9 cellular contexts compared by ENCODE assay signal in the genomic region with DNA sequence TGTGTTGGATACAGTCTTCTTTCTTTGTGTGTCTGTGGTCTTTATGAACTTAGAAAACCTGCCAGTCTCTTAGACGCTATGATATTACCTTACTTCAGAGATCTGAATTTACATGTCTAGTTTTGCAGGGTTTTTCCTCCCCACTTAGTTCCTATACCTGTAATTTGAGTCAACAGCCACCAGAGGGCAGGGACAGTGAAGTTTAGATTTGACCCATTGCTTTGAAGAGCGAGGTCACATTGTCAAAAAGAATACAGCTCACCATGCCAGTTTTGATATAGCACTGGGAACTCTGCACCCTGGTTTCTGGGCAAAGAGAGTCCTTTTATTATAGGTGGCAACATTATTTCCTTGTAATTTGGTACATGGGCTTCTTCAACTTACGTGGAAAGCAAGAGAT.
DNase-seq lines count a peak whose midpoint lies in the region; ATAC-seq and TF ChIP-seq lines count a peak whose summit lies in the region.
"Had no signal": no experiment of that assay in that cellular context is flagged by ENCODE, and none has a peak within 500 bp of the region (broad histone marks: within the 10 kb centered on the region; RNA-seq: fewer than 3 reads in every experiment).

No MANE protein-coding gene starts in this region.

- H3K9me3 ChIP-seq in OCI-LY3 (ENCODE audit: insufficient read depth, low read length), result no peaks in the 10 kb centered on the region

- no peaks in the 10 kb centered on the region for H3K27me3 Mint-ChIP-seq in activated T-helper 1 cell treated with anti-CD3 and anti-CD28 coated beads, Interleukin-12 subunit alpha, Interleukin-12 subunit beta, Interleukin-2, Interleukin-4 antibody, amounts not matched to agents 30 ng/mL and 10 ng/mL and 1 ng/mL, durations not matched to agents 14 hours and 24 hours and 36 hours (ENCODE audit: insufficient read depth)

- DNase-seq in GM13977 (ENCODE audit: low spot score) (peak; percentile 50), foreskin fibroblast (peak; percentile 1 to 20)
- DNase-seq in activated T-cell treated with anti-CD3 and anti-CD28 coated beads, Interleukin-2, amount 50 U/mL, for 48 hours, result no peak
- no peak for DNase-seq in activated naive CD4-positive, alpha-beta T cell treated with anti-CD3 and anti-CD28 coated beads, Interleukin-2, amount 50 U/mL, for 72 hours (ENCODE audit: low spot score in 2 of 2)
- no peak for DNase-seq in activated T-helper 1 cell treated with anti-CD3 and anti-CD28 coated beads, Interleukin-12 subunit alpha, Interleukin-12 subunit beta, Interleukin-2, Interleukin-4 antibody, amounts not matched to agents 30 ng/mL and 10 ng/mL and 1 ng/mL, durations not matched to agents 14 hours and 24 hours and 36 hours (ENCODE audit: low spot score)
- DNase-seq: naive B cell had no signal

- H3K27me3 ChIP-seq in OCI-LY3 (ENCODE audit: low read depth, low read length), result peaks cover 58% of the 10 kb centered on the region

- TF ChIP-seq CTCF in 22Rv1 (IDR thresholded peaks at IDR 0.05) (peak; percentile 61), GM13977 (IDR thresholded peaks at IDR 0.05; ENCODE audit: extremely low read depth, insufficient read depth, missing control alignments) (peak; percentile 44), OCI-LY3 (IDR thresholded peaks at IDR 0.05; ENCODE audit: low read depth, low read length) (peak; percentile 99), foreskin fibroblast (IDR thresholded peaks at IDR 0.05; ENCODE audit: low read depth, low read length) (no peak)

- H3K27ac Mint-ChIP-seq in activated naive CD4-positive, alpha-beta T cell treated with anti-CD3 and anti-CD28 coated beads, Interleukin-2, amount 50 U/mL, for 72 hours, result no peak overlapping the region
- H3K27ac Mint-ChIP-seq in activated T-helper 1 cell treated with anti-CD3 and anti-CD28 coated beads, Interleukin-12 subunit alpha, Interleukin-12 subunit beta, Interleukin-2, Interleukin-4 antibody, amounts not matched to agents 30 ng/mL and 10 ng/mL and 1 ng/mL, durations not matched to agents 14 hours and 24 hours and 36 hours, result no peak overlapping the region
- H3K27ac Mint-ChIP-seq: naive B cell had no signal

- no peaks in the 10 kb centered on the region for H3K4me1 Mint-ChIP-seq in activated T-helper 1 cell treated with anti-CD3 and anti-CD28 coated beads, Interleukin-12 subunit alpha, Interleukin-12 subunit beta, Interleukin-2, Interleukin-4 antibody, amounts not matched to agents 30 ng/mL and 10 ng/mL and 1 ng/mL, durations not matched to agents 14 hours and 24 hours and 36 hours (ENCODE audit: low read depth)
- H3K4me1 Mint-ChIP-seq: naive B cell had no signal

- H3K27ac ChIP-seq in 22Rv1, result no peak overlapping the region
- H3K27ac ChIP-seq in OCI-LY3 (ENCODE audit: low read length), result no peak overlapping the region

- H3K79me2 ChIP-seq in OCI-LY3 (ENCODE audit: low read length), result no peaks in the 10 kb centered on the region

- no peaks in the 10 kb centered on the region for H3K36me3 Mint-ChIP-seq in activated naive CD4-positive, alpha-beta T cell treated with anti-CD3 and anti-CD28 coated beads, Interleukin-2, amount 50 U/mL, for 72 hours
- H3K36me3 Mint-ChIP-seq in activated T-helper 1 cell treated with anti-CD3 and anti-CD28 coated beads, Interleukin-12 subunit alpha, Interleukin-12 subunit beta, Interleukin-2, Interleukin-4 antibody, amounts not matched to agents 30 ng/mL and 10 ng/mL and 1 ng/mL, durations not matched to agents 14 hours and 24 hours and 36 hours (ENCODE audit: low read depth), result no peaks in the 10 kb centered on the region

- H3K9me3 Mint-ChIP-seq in activated naive CD4-positive, alpha-beta T cell treated with anti-CD3 and anti-CD28 coated beads, Interleukin-2, amount 50 U/mL, for 72 hours, result peaks cover 5 to 6% of the 10 kb centered on the region in 2 donors
- H3K9me3 Mint-ChIP-seq in activated T-helper 1 cell treated with anti-CD3 and anti-CD28 coated beads, Interleukin-12 subunit alpha, Interleukin-12 subunit beta, Interleukin-2, Interleukin-4 antibody, amounts not matched to agents 30 ng/mL and 10 ng/mL and 1 ng/mL, durations not matched to agents 14 hours and 24 hours and 36 hours, result peaks cover 4% of the 10 kb centered on the region

- H3K9ac ChIP-seq in OCI-LY3 (ENCODE audit: low read length), result no peak overlapping the region

- H3K36me3 ChIP-seq in OCI-LY3 (replicated peaks; ENCODE audit: low read depth, low read length), result no peaks in the 10 kb centered on the region

- H3K4me3 ChIP-seq in OCI-LY3 (ENCODE audit: low read length), result no peak overlapping the region
- H3K4me3 ChIP-seq in foreskin fibroblast (ENCODE audit: low read depth in 1 of 2, low read length in 2 of 2), result no peak overlapping the region

- ATAC-seq in activated naive CD4-positive, alpha-beta T cell treated with anti-CD3 and anti-CD28 coated beads, Interleukin-2, amount 50 U/mL, for 72 hours, result no peak
- no peak for ATAC-seq in GM19035 (IDR thresholded peaks at IDR 0.05; ENCODE audit: unreplicated experiment)

- no peak overlapping the region for H2AFZ ChIP-seq in OCI-LY3 (ENCODE audit: low read depth, low read length)

- no peak overlapping the region for H3K4me2 ChIP-seq in OCI-LY3 (ENCODE audit: low read length)

- no peaks in the 10 kb centered on the region for H3K4me1 ChIP-seq in OCI-LY3 (ENCODE audit: low read length)

- H3K4me3 Mint-ChIP-seq in activated T-helper 1 cell treated with anti-CD3 and anti-CD28 coated beads, Interleukin-12 subunit alpha, Interleukin-12 subunit beta, Interleukin-2, Interleukin-4 antibody, amounts not matched to agents 30 ng/mL and 10 ng/mL and 1 ng/mL, durations not matched to agents 14 hours and 24 hours and 36 hours, result no peak overlapping the region
- H3K4me3 Mint-ChIP-seq: naive B cell had no signal

- in situ Hi-C loops in GM13977 (cut with MboI; ENCODE audit: low pct_unique_long_range_greater_than_20kb, low sequenced_read_pairs, unreplicated experiment), result no loop called here

- intact Hi-C loops in activated T-helper 1 cell treated with anti-CD3 and anti-CD28 coated beads, Interleukin-12 subunit alpha, Interleukin-12 subunit beta, Interleukin-2, Interleukin-4 antibody, amounts not matched to agents 30 ng/mL and 10 ng/mL and 1 ng/mL, durations not matched to agents 14 hours and 24 hours and 36 hours (cut with micrococcal nuclease), result no loop called here

- no peaks in the 10 kb centered on the region for H4K20me1 ChIP-seq in OCI-LY3 (ENCODE audit: insufficient read depth, low read length)

Comparison
In these comparisons a context has a peak if more than half of its experiments do, and no peak if none do; other contexts are left out.
1. DNase-seq: peak in GM13977 (single experiment) and foreskin fibroblast (2 of 2); none in activated T-cell treated with anti-CD3 and anti-CD28 coated beads, Interleukin-2, amount 50 U/mL, for 48 hours (0 of 2), activated naive CD4-positive, alpha-beta T cell treated with anti-CD3 and anti-CD28 coated beads, Interleukin-2, amount 50 U/mL, for 72 hours (0 of 2) and activated T-helper 1 cell treated with anti-CD3 and anti-CD28 coated beads, Interleukin-12 subunit alpha, Interleukin-12 subunit beta, Interleukin-2, Interleukin-4 antibody, amounts not matched to agents 30 ng/mL and 10 ng/mL and 1 ng/mL, durations not matched to agents 14 hours and 24 hours and 36 hours (single experiment).